10 cellular contexts compared by ENCODE assay signal in the genomic region with DNA sequence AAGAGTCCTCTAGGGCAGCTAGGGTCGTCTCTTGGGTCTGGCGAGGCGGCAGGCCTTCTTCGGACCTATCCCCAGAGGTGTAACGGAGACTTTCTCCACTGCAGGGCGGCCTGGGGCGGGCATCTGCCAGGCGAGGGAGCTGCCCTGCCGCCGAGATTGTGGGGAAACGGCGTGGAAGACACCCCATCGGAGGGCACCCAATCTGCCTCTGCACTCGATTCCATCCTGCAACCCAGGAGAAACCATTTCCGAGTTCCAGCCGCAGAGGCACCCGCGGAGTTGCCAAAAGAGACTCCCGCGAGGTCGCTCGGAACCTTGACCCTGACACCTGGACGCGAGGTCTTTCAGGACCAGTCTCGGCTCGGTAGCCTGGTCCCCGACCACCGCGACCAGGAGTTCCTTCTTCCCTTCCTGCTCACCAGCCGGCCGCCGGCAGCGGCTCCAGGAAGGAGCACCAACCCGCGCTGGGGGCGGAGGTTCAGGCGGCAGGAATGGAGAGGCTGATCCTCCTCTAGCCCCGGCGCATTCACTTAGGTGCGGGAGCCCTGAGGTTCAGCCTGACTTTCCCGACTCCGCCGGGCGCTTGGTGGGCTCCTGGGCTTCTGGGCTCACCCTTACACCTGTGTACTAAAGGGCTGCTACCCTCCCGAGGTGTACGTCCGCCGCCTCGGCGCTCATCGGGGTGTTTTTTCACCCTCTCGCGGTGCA. TPM values are rescaled to one million over a fixed set of nuclear protein-coding genes. Genes with fewer than 3 reads are reported as not detected.
DNase-seq lines count a peak whose midpoint lies in the region; ATAC-seq and TF ChIP-seq lines count a peak whose summit lies in the region.
"Had no signal": no experiment of that assay in that cellular context is flagged by ENCODE, and none has a peak within 500 bp of the region (broad histone marks: within the 10 kb centered on the region; RNA-seq: fewer than 3 reads in every experiment).

No MANE protein-coding gene starts in this region.

- H3K27ac Mint-ChIP-seq in progenitor cell of endocrine pancreas: no peak overlapping the region
- no peak overlapping the region for H3K27ac Mint-ChIP-seq in activated naive CD4-positive, alpha-beta T cell treated with anti-CD3 and anti-CD28 coated beads, Interleukin-2, amount 50 U/mL, for 72 hours

- no peak overlapping the region for H3K4me2 ChIP-seq in SK-N-SH

- no peaks in the 10 kb centered on the region for H3K9me3 Mint-ChIP-seq in progenitor cell of endocrine pancreas (ENCODE audit: low read depth)
- H3K9me3 Mint-ChIP-seq in activated naive CD4-positive, alpha-beta T cell treated with anti-CD3 and anti-CD28 coated beads, Interleukin-2, amount 50 U/mL, for 72 hours: no peaks in the 10 kb centered on the region

- H3K27me3 ChIP-seq in BE2C: no peaks in the 10 kb centered on the region
- peaks cover 8% of the 10 kb centered on the region; the same call in 1 of the 2 replicates for H3K27me3 ChIP-seq in SK-N-SH (ENCODE audit: insufficient read depth)

- H3K79me2 ChIP-seq in SK-N-SH (ENCODE audit: insufficient read depth): no peaks in the 10 kb centered on the region

- peak overlapping the region; percentile 62 for H3K4me3 Mint-ChIP-seq in progenitor cell of endocrine pancreas (ENCODE audit: low read depth)

- POLR2A ChIA-PET in SK-N-SH (lab: Yijun Ruan, JAX): no interaction called here

- H3K9me3 ChIP-seq in BE2C (no peaks in the 10 kb centered on the region), SK-N-SH (no peaks in the 10 kb centered on the region)

- no peaks in the 10 kb centered on the region for H3F3A ChIP-seq in SK-N-SH (replicated peaks; ENCODE audit: insufficient read depth)

- H3K36me3 Mint-ChIP-seq in progenitor cell of endocrine pancreas (ENCODE audit: insufficient read depth): peaks cover 1% of the 10 kb centered on the region
- peaks cover 0 to 6% of the 10 kb centered on the region in 2 donors for H3K36me3 Mint-ChIP-seq in activated naive CD4-positive, alpha-beta T cell treated with anti-CD3 and anti-CD28 coated beads, Interleukin-2, amount 50 U/mL, for 72 hours

- intact Hi-C loops in cardiac septum (cut with DNase I): no loop called here

- ATAC-seq in activated naive CD4-positive, alpha-beta T cell treated with anti-CD3 and anti-CD28 coated beads, Interleukin-2, amount 50 U/mL, for 72 hours: no peak

- no peak overlapping the region for H3K27ac ChIP-seq in SK-N-SH (ENCODE audit: low read depth in 2 of 2, low read length in 1 of 2)

- TF ChIP-seq RAD21 in SK-N-SH (IDR thresholded peaks at IDR 0.05; ENCODE audit: low read length): no peak

- CTCF ChIA-PET in SK-N-SH (lab: Yijun Ruan, JAX): interaction anchor here (0.9 to 2.1 kb wide), 2 partner anchors 13 to 16 kb away, joined by 3 to 10 read pairs; no protein-coding TSS in a partner anchor

- DNase-seq in DMS53 (lab: John Stamatoyannopoulos, UW) (peak; percentile 71), cardiac septum (ENCODE audit: low spot score) (peak; percentile 76), progenitor cell of endocrine pancreas (ENCODE audit: low spot score, unreplicated experiment) (no peak), BE2C (no peak), NCI-H1417 treated with DMSO at 0.1 percent for 48 hours (lab: John Stamatoyannopoulos, UW) (no peak), SK-N-SH (no peak)
- DNase-seq in activated T-cell treated with anti-CD3 and anti-CD28 coated beads, Interleukin-2, amount 50 U/mL, for 48 hours: peak; percentile 28 to 37
- DNase-seq in activated naive CD4-positive, alpha-beta T cell treated with anti-CD3 and anti-CD28 coated beads, Interleukin-2, amount 50 U/mL, for 72 hours (ENCODE audit: low spot score in 2 of 2): no peak
- DNase-seq: KG1 had no signal

- H3K4me3 ChIP-seq in BE2C (ENCODE audit: low read depth, low read length) (no peak overlapping the region), SK-N-SH (ENCODE audit: low read depth in 2 of 2, low read length in 1 of 2) (no peak overlapping the region)

- peaks cover 93% of the 10 kb centered on the region for H3K27me3 Mint-ChIP-seq in progenitor cell of endocrine pancreas

- H2AFZ ChIP-seq in SK-N-SH (ENCODE audit: low read depth): no peak overlapping the region

- H3K9me2 ChIP-seq in SK-N-SH: no peaks in the 10 kb centered on the region

- no peak for TF ChIP-seq EP300 in SK-N-SH (IDR thresholded peaks at IDR 0.05; ENCODE audit: borderline replicate concordance in 1 of 2, low read depth in 1 of 2, low read length in 1 of 2)

- no peak overlapping the region for H3K9ac ChIP-seq in SK-N-SH

- TF ChIP-seq CTCF in progenitor cell of endocrine pancreas (IDR thresholded peaks at IDR 0.05; ENCODE audit: unreplicated experiment): no peak
- TF ChIP-seq CTCF in BE2C (IDR thresholded peaks at IDR 0.05; ENCODE audit: low read depth, low read length): no peak
- TF ChIP-seq CTCF in SK-N-SH (IDR thresholded peaks at IDR 0.05): no peak

- no peaks in the 10 kb centered on the region for H3K4me1 ChIP-seq in BE2C
- H3K4me1 ChIP-seq in SK-N-SH (ENCODE audit: control insufficient read depth in 1 of 2, insufficient read depth in 2 of 2, low read depth in 1 of 2, low read length in 1 of 2): no peaks in the 10 kb centered on the region; a peak in 1 of 4 replicates

- H4K20me1 ChIP-seq in SK-N-SH (ENCODE audit: insufficient read depth): no peaks in the 10 kb centered on the region

- peaks cover 13% of the 10 kb centered on the region for H3K4me1 Mint-ChIP-seq in progenitor cell of endocrine pancreas (ENCODE audit: low read depth)

- no peaks in the 10 kb centered on the region for H3K36me3 ChIP-seq in BE2C
- no peaks in the 10 kb centered on the region for H3K36me3 ChIP-seq in SK-N-SH (replicated peaks in 1 of 2; ENCODE audit: control insufficient read depth in 1 of 2, insufficient read depth in 2 of 2, low read length in 1 of 2)

- whole genome bisulfite sequencing in SK-N-SH (ENCODE audit: low lambda C conversion rate): 88% methylated on average over 48 of the region's 53 CpGs

TF ChIP-seq in SK-N-SH, 30 proteins besides CTCF, POLR2A, EP300 and RAD21:
- TF ChIP-seq GABPA (IDR thresholded peaks at IDR 0.05; ENCODE audit: low read depth) (no peak), CHD2 (IDR thresholded peaks at IDR 0.05; ENCODE audit: low read length, partially characterized antibody) (no peak)
- TF ChIP-seq, protein P1, sequence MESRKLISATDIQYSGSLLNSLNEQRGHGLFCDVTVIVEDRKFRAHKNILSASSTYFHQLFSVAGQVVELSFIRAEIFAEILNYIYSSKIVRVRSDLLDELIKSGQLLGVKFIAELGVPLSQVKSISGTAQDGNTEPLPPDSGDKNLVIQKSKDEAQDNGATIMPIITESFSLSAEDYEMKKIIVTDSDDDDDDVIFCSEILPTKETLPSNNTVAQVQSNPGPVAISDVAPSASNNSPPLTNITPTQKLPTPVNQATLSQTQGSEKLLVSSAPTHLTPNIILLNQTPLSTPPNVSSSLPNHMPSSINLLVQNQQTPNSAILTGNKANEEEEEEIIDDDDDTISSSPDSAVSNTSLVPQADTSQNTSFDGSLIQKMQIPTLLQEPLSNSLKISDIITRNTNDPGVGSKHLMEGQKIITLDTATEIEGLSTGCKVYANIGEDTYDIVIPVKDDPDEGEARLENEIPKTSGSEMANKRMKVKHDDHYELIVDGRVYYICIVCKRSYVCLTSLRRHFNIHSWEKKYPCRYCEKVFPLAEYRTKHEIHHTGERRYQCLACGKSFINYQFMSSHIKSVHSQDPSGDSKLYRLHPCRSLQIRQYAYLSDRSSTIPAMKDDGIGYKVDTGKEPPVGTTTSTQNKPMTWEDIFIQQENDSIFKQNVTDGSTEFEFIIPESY (IDR thresholded peaks at IDR 0.05; ENCODE audit: borderline replicate concordance, low read depth): no peak
- TF ChIP-seq, protein P2, sequence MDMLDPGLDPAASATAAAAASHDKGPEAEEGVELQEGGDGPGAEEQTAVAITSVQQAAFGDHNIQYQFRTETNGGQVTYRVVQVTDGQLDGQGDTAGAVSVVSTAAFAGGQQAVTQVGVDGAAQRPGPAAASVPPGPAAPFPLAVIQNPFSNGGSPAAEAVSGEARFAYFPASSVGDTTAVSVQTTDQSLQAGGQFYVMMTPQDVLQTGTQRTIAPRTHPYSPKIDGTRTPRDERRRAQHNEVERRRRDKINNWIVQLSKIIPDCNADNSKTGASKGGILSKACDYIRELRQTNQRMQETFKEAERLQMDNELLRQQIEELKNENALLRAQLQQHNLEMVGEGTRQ (IDR thresholded peaks at IDR 0.05; ENCODE audit: borderline replicate concordance, low read depth, low read length): no peak

RNA-seq across cellular contexts. Expression of a gene that starts 8.2 kb away (rescaled TPM):
- total RNA-seq in cardiac septum: 0.89 TPM
- total RNA-seq in progenitor cell of endocrine pancreas: 4.0 and 7.0 TPM in 2 replicates
- polyA plus RNA-seq in BE2C (2012; ENCODE audit: insufficient read depth, insufficient read length, low read depth): not detected
- not detected for total RNA-seq in activated naive CD4-positive, alpha-beta T cell treated with anti-CD3 and anti-CD28 coated beads, Interleukin-2, amount 50 U/mL, for 72 hours
- 0.45 and 0.76 TPM in 2 replicates for polyA plus RNA-seq in SK-N-SH (2012; rRNA removed)
- polyA plus RNA-seq in SK-N-SH (2012; cell fraction: cytosol; rRNA removed): 0.44 and 0.45 TPM in 2 replicates
- polyA plus RNA-seq in SK-N-SH (2012; cell fraction: nucleus; rRNA removed): 0.24 and 0.27 TPM in 2 replicates
- total RNA-seq: mucosa of gallbladder had no signal

RNA-seq across cellular contexts. Expression of a gene that starts 59.6 kb away (rescaled TPM):
- not detected for total RNA-seq in cardiac septum
- total RNA-seq in progenitor cell of endocrine pancreas: not detected in 2 replicates
- polyA plus RNA-seq in BE2C (2012; ENCODE audit: insufficient read depth, insufficient read length, low read depth): 30.4 TPM
- total RNA-seq in activated naive CD4-positive, alpha-beta T cell treated with anti-CD3 and anti-CD28 coated beads, Interleukin-2, amount 50 U/mL, for 72 hours: not detected
- polyA plus RNA-seq in SK-N-SH (2012; rRNA removed): 0.58 and 0.67 TPM in 2 replicates
- polyA plus RNA-seq in SK-N-SH (2012; cell fraction: cytosol; rRNA removed): 0.98 and 2.1 TPM in 2 replicates
- 0.77 and 1.7 TPM in 2 replicates for polyA plus RNA-seq in SK-N-SH (2012; cell fraction: nucleus; rRNA removed)
- total RNA-seq: mucosa of gallbladder had no signal

Comparison
In these comparisons a context has a peak if more than half of its experiments do, and no peak if none do; other contexts are left out.
1. DNase-seq: peak in DMS53 (single experiment), activated T-cell treated with anti-CD3 and anti-CD28 coated beads, Interleukin-2, amount 50 U/mL, for 48 hours (2 of 2) and cardiac septum (single experiment); none in progenitor cell of endocrine pancreas (single experiment), BE2C (single experiment), NCI-H1417 treated with DMSO at 0.1 percent for 48 hours (single experiment), activated naive CD4-positive, alpha-beta T cell treated with anti-CD3 and anti-CD28 coated beads, Interleukin-2, amount 50 U/mL, for 72 hours (0 of 2) and SK-N-SH (single experiment).